3 cellular contexts compared by ENCODE assay signal in the genomic region with DNA sequence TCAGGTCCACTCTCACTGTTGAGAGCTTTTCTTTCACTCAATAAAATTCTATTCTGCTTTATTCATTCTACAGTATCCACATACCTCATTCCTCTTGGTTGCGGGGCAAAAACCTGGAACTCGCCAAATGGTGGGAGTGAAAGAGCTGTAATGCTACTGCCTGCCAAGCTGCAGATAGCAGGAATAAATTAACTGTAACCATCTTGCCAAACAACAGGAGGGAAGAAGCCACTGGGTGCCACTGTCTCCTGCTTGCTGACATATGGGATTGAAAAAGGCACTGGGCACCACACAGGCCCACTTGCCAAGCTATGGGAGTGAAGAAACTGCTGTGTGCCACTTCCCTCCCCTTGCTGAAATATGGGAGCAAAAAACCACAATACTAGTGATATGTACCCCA.
"Had no signal": no experiment of that assay in that cellular context is flagged by ENCODE, and none has a peak within 500 bp of the region (broad histone marks: within the 10 kb centered on the region; RNA-seq: fewer than 3 reads in every experiment).

No MANE protein-coding gene starts in this region.

- DNase-seq: IMR-90, KBM-7, KG1 had no signal
